Comparison of ENCODE assay signal across 40 cellular contexts in the genomic region with DNA sequence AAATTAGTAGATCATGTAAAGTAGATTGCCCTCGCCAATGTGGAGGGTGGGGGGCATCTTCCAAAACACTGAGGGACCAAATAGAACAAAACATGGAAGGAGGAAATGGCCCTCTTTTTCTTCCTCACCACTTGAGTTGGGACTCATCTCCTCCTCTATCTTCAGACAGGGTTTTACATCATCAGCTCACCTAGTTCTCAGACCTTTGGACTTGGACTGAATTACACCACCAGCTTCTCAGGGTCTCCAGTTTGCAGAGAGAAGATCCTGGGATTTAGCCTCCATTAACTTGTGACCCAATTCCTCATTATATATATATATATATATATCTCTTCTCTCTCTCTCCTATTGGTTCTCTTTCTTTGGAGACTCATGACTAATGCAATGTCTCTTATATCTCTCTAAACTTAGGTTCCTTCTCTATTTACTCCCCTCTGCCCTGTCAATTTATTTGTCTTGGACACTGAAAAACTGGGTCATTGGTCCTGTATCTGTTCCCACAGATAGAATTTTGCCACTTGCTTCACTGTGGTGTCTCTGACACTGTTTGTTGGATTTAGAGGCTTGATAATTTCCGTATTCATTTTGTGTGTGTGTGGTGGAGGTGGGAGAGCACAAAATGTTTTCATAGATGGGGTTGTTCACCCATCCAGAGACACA. TPM values are rescaled to one million over a fixed set of nuclear protein-coding genes. Genes with fewer than 3 reads are reported as not detected.
"Had no signal": no experiment of that assay in that cellular context is flagged by ENCODE, and none has a peak within 500 bp of the region (broad histone marks: within the 10 kb centered on the region; RNA-seq: fewer than 3 reads in every experiment).

No MANE protein-coding gene starts in this region.

- H3K4me1 ChIP-seq: adrenal gland, ascending aorta, breast epithelium had no signal

- H3K36me3 ChIP-seq: adrenal gland, brain microvascular endothelial cell, breast epithelium, cardiac muscle cell had no signal

- H3K27ac ChIP-seq: adrenal gland, ascending aorta, body of pancreas, brain microvascular endothelial cell, breast epithelium, cardiac muscle cell had no signal

- FAIRE-seq: astrocyte, bronchial epithelial cell had no signal

- H3K9me3 ChIP-seq: adrenal gland, ascending aorta, body of pancreas, breast epithelium had no signal

- H3K27me3 ChIP-seq: adrenal gland, ascending aorta, body of pancreas, brain microvascular endothelial cell, breast epithelium, cardiac muscle cell had no signal

- ATAC-seq: activated naive CD4-positive, alpha-beta T cell treated with anti-CD3 and anti-CD28 coated beads, Interleukin-2, amount 50 U/mL, for 72 hours; activated naive CD8-positive, alpha-beta T cell treated with anti-CD3 and anti-CD28 coated beads, Interleukin-2, amount 50 U/mL, for 24 hours; activated T-cell treated with anti-CD3 and anti-CD28 coated beads, Interleukin-2, amount 50 U/mL, for 4 hours; activated T-cell treated with anti-CD3 and anti-CD28 coated beads, Interleukin-2, amount 50 U/mL, for 72 hours; activated T-helper 17 cell treated with anti-CD3 and anti-CD28 coated beads, Interleukin-2, amount 50 U/mL, for 72 hours; body of pancreas had no signal

- DNase-seq: activated effector memory CD4-positive, alpha-beta T cell treated with anti-CD3 and anti-CD28 coated beads, Interleukin-2, amount 50 U/mL, for 16 hours; activated effector memory CD4-positive, alpha-beta T cell treated with Interleukin-2 at 50 U/mL for 16 hours; activated gamma-delta T cell; activated gamma-delta T cell treated with Interleukin-2 at 50 U/mL for 16 hours; activated naive CD4-positive, alpha-beta T cell; activated naive CD4-positive, alpha-beta T cell treated with anti-CD3 and anti-CD28 coated beads for 36 hours; activated naive CD4-positive, alpha-beta T cell treated with anti-CD3 and anti-CD28 coated beads, Interleukin-2, amount 10 ng/mL, durations not matched to agents 7 days and 5 days; activated naive CD4-positive, alpha-beta T cell treated with anti-CD3 and anti-CD28 coated beads, Interleukin-2, amount 50 U/mL, for 16 hours; activated naive CD4-positive, alpha-beta T cell treated with Interleukin-2 at 50 U/mL for 16 hours; activated naive CD8-positive, alpha-beta T cell treated with anti-CD3 and anti-CD28 coated beads for 36 hours; activated naive CD8-positive, alpha-beta T cell treated with anti-CD3 and anti-CD28 coated beads, Interleukin-2, amount 10 ng/mL, durations not matched to agents 7 days and 5 days; activated naive CD8-positive, alpha-beta T cell treated with anti-CD3 and anti-CD28 coated beads, Interleukin-2, amount 50 U/mL, for 24 hours; activated T-cell treated with anti-CD3 and anti-CD28 coated beads, Interleukin-2, amount 50 U/mL, for 1 hour; activated T-cell treated with anti-CD3 and anti-CD28 coated beads, Interleukin-2, amount 50 U/mL, for 24 hours; activated T-cell treated with anti-CD3 and anti-CD28 coated beads, Interleukin-2, amount 50 U/mL, for 4 hours; activated T-cell treated with anti-CD3 and anti-CD28 coated beads, Interleukin-2, amount 50 U/mL, for 48 hours; activated T-cell treated with anti-CD3 and anti-CD28 coated beads, Interleukin-2, amount 50 U/mL, for 72 hours; adrenal gland; amniotic stem cell; amygdala; anterior cingulate cortex; aorta; body of pancreas; brain microvascular endothelial cell; caudate nucleus; central memory CD4-positive, alpha-beta T cell; cerebellar nuclear complex had no signal

- H3K4me3 ChIP-seq: adrenal gland, ascending aorta, body of pancreas, breast epithelium, cardiac muscle cell had no signal

RNA-seq across cellular contexts. Expression of a gene that starts 54.3 kb away (rescaled TPM):
- total RNA-seq: activated naive CD4-positive, alpha-beta T cell treated with anti-CD3 and anti-CD28 coated beads for 36 hours; activated naive CD4-positive, alpha-beta T cell treated with anti-CD3 and anti-CD28 coated beads, Interleukin-2, amount 50 U/mL, for 72 hours; activated naive CD8-positive, alpha-beta T cell treated with anti-CD3 and anti-CD28 coated beads for 36 hours; activated naive CD8-positive, alpha-beta T cell treated with anti-CD3 and anti-CD28 coated beads, Interleukin-2, amount 10 ng/mL, durations not matched to agents 7 days and 5 days; activated T-cell treated with anti-CD3 and anti-CD28 coated beads, Interleukin-2, amount 50 U/mL, for 4 hours; activated T-cell treated with anti-CD3 and anti-CD28 coated beads, Interleukin-2, amount 50 U/mL, for 72 hours; activated T-helper 1 cell treated with anti-CD3 and anti-CD28 coated beads, Interleukin-12 subunit alpha, Interleukin-12 subunit beta, Interleukin-2, Interleukin-4 antibody, amounts not matched to agents 30 ng/mL and 10 ng/mL and 1 ng/mL, durations not matched to agents 14 hours and 24 hours and 36 hours; activated T-helper 17 cell treated with anti-CD3 and anti-CD28 coated beads, Interleukin-2, amount 50 U/mL, for 72 hours; activated T-helper 2 cell treated with anti-CD3 and anti-CD28 coated beads, Interferon-gamma antibody, Interleukin-2, Interleukin-4, amounts not matched to agents 10 μg/mL and 5 μg/mL and 100 μg/mL, durations not matched to agents 14 hours and 24 hours and 36 hours; adrenal gland; aorta; ascending aorta; astrocyte; body of pancreas; breast epithelium; bronchial epithelial cell; cardiac muscle cell; cardiac septum; cerebellum; chondrocyte had no signal
- polyA plus RNA-seq: adipose tissue, adrenal gland, aorta, cardiac muscle cell had no signal
